Comparison of ENCODE assay signal across 6 cellular contexts in the genomic region with DNA sequence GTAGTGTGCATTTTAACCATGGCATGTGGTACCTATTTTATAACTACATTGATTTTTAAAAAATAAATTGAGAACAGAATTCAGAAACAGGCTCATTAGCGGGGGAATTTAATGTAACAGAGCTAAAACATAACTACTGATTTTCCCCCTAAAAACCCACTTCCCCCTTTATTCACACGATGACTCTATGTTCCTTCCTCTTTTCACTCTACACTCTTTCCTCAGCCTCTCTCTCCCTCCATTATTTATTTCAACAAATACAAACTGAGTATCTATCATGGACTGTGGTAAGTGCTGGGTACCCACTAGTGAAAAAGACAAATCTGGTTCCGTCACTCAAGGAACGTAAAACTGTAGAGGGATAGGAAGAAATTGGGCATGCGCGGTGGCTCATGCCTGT. TPM values are rescaled to one million over a fixed set of nuclear protein-coding genes. Genes with fewer than 3 reads are reported as not detected.
"Had no signal": no experiment of that assay in that cellular context is flagged by ENCODE, and none has a peak within 500 bp of the region (broad histone marks: within the 10 kb centered on the region; RNA-seq: fewer than 3 reads in every experiment).

No MANE protein-coding gene starts in this region.

RNA-seq across cellular contexts. Expression of gene GPRIN2, which starts 59.1 kb away (rescaled TPM):
- total RNA-seq: LHCN-M2, MCF 10A, NCI-H460, OCI-LY7, Right ventricle myocardium inferior, RPMI7951 had no signal
